22 cellular contexts compared by ENCODE assay signal in the genomic region with DNA sequence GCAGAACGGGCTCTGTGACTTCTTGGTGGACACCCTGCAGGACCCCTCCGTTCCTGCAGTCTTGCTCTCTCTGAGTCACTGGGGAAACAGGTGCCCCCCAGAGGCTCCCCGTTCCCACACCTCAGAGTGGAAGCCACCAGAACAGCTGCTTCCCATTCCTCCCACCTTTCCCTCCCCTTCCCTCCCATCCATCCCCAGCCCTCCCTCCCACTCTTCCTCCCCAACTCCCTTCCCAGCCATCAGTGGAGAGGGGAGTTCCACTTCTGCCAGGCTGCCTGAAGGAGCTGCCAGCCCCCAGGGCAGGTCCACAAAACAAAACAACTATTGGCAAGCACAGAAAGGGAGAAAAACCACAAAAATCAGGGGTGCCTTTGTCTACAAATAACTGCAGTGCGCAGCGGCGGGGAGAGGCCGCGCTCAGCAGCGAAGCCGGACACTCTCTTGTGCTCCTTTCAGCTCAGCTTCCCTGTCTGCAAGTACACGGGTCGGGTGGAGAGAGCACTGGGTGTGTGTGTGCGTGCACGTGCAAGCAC. TPM values are rescaled to one million over a fixed set of nuclear protein-coding genes. Genes with fewer than 3 reads are reported as not detected.
"Had no signal": no experiment of that assay in that cellular context is flagged by ENCODE, and none has a peak within 500 bp of the region (broad histone marks: within the 10 kb centered on the region; RNA-seq: fewer than 3 reads in every experiment).

No MANE protein-coding gene starts in this region.

- H3K27ac Mint-ChIP-seq: stimulated activated effector memory CD8-positive, alpha-beta T cell treated with anti-CD3 and anti-CD28 coated beads, Interleukin-12 subunit alpha, Interleukin-12 subunit beta, amount 100 ng/mL, for 72 hours; stimulated activated naive CD8-positive, alpha-beta T cell treated with anti-CD3 and anti-CD28 coated beads, Interleukin-15, Interleukin-2, amounts not matched to agents 100 ng/mL and 50 ng/mL, for 24 hours had no signal

- H3K9me3 ChIP-seq: colonic mucosa, gastrocnemius medialis, left ventricle myocardium inferior, testis, tibial nerve, upper lobe of right lung, vagina had no signal

- H3K27me3 ChIP-seq: colonic mucosa, gastrocnemius medialis, heart right ventricle, right atrium auricular region, testis, tibial nerve, upper lobe of right lung, vagina had no signal

- H3K4me1 ChIP-seq: colonic mucosa, gastrocnemius medialis, heart right ventricle, left ventricle myocardium inferior, right atrium auricular region, testis, tibial nerve, upper lobe of right lung, vagina had no signal

- H3K4me3 ChIP-seq: colonic mucosa, gastrocnemius medialis, heart right ventricle, left ventricle myocardium inferior, lung, right atrium auricular region, smooth muscle cell, testis, tibial nerve, upper lobe of right lung, vagina had no signal

- H3K27me3 Mint-ChIP-seq: stimulated activated naive CD8-positive, alpha-beta T cell treated with anti-CD3 and anti-CD28 coated beads, Interleukin-15, Interleukin-2, amounts not matched to agents 100 ng/mL and 50 ng/mL, for 24 hours had no signal

- H3K9me3 Mint-ChIP-seq: stimulated activated effector memory CD8-positive, alpha-beta T cell treated with anti-CD3 and anti-CD28 coated beads, Interleukin-12 subunit alpha, Interleukin-12 subunit beta, amount 100 ng/mL, for 72 hours; stimulated activated naive CD8-positive, alpha-beta T cell treated with anti-CD3 and anti-CD28 coated beads, Interleukin-15, Interleukin-2, amounts not matched to agents 100 ng/mL and 50 ng/mL, for 24 hours had no signal

- H3K36me3 ChIP-seq: upper lobe of right lung had no signal

- H3K27ac ChIP-seq: colonic mucosa, gastrocnemius medialis, heart right ventricle, left ventricle myocardium inferior, right atrium auricular region, testis, tibial nerve, upper lobe of right lung, vagina had no signal

- H3K4me3 Mint-ChIP-seq: naive B cell; stimulated activated effector memory CD8-positive, alpha-beta T cell treated with anti-CD3 and anti-CD28 coated beads, Interleukin-12 subunit alpha, Interleukin-12 subunit beta, amount 100 ng/mL, for 72 hours; stimulated activated naive CD8-positive, alpha-beta T cell treated with anti-CD3 and anti-CD28 coated beads, Interleukin-15, Interleukin-2, amounts not matched to agents 100 ng/mL and 50 ng/mL, for 24 hours had no signal

- DNase-seq: colonic mucosa; dermis blood vessel endothelial cell; erythroblast; heart right ventricle; islet precursor cell; left ventricle myocardium inferior; mesenchymal stem cell; naive B cell; stimulated activated CD4-positive, alpha-beta T cell treated with anti-CD3 and anti-CD28 coated beads, Interleukin-2, amount 100 ng/mL, for 48 hours; stimulated activated CD8-positive, alpha-beta memory T cell treated with anti-CD3 and anti-CD28 coated beads, Interleukin-4, amount 100 ng/mL, for 48 hours; testis; upper lobe of right lung had no signal

- H3K4me1 Mint-ChIP-seq: naive B cell; nephron; stimulated activated effector memory CD8-positive, alpha-beta T cell treated with anti-CD3 and anti-CD28 coated beads, Interleukin-12 subunit alpha, Interleukin-12 subunit beta, amount 100 ng/mL, for 72 hours had no signal

RNA-seq across cellular contexts. Expression of a gene that starts 21.7 kb away (rescaled TPM):
- total RNA-seq: osteocyte, smooth muscle cell, upper lobe of right lung had no signal
